17 cellular contexts compared by ENCODE assay signal in genomic region chr14:90140956-90141316, GRCh38.
DNase-seq lines count a peak whose midpoint lies in the region; ATAC-seq, FAIRE-seq and TF ChIP-seq lines count a peak whose summit lies in the region.
"Had no signal": no experiment of that assay in that cellular context is flagged by ENCODE, and none has a peak within 500 bp of the region (broad histone marks: within the 10 kb centered on the region; RNA-seq: fewer than 3 reads in every experiment).

No MANE protein-coding gene starts in this region.

- ATAC-seq in PC-3 = peak; percentile 89
- ATAC-seq in GM21526 (IDR thresholded peaks at IDR 0.05; ENCODE audit: low FRiP score, unreplicated experiment) = no peak
- no peak for ATAC-seq in heart left ventricle
- ATAC-seq: activated T-cell treated with anti-CD3 and anti-CD28 coated beads, Interleukin-2, amount 50 U/mL, for 4 hours; body of pancreas; effector memory CD8-positive, alpha-beta T cell; gastroesophageal sphincter; left lobe of liver had no signal

- peak overlapping the region; percentile 87 for H3K27ac ChIP-seq in PC-3 (ENCODE audit: low read length)
- H3K27ac ChIP-seq in endothelial cell of umbilical vein (ENCODE audit: insufficient read depth, low read depth, low read length) = peak overlapping the region; percentile 93
- H3K27ac ChIP-seq in heart left ventricle = no peak overlapping the region
- H3K27ac ChIP-seq: body of pancreas, gastroesophageal sphincter had no signal

- H3K4me3 ChIP-seq in PC-3 (ENCODE audit: low read length) = no peak overlapping the region
- H3K4me3 ChIP-seq in endothelial cell of umbilical vein (replicated peaks in 1 of 3; ENCODE audit: insufficient read depth in 1 of 3, low read depth in 1 of 3, low read length in 3 of 3) = no peak overlapping the region
- no peak overlapping the region for H3K4me3 ChIP-seq in heart left ventricle
- H3K4me3 ChIP-seq: body of pancreas, gastroesophageal sphincter had no signal

- CTCF ChIA-PET in PC-3 (lab: Charles Lee) = no interaction called here
- CTCF ChIA-PET in endothelial cell of umbilical vein (lab: Charles Lee) = interaction anchor here (0.8 to 1.2 kb wide), 3 partner anchors 42 to 1114 kb away, joined by 3 read pairs; no protein-coding TSS in a partner anchor

- BruUV-seq in PC-3 (replicated peaks; lab: Mats Ljungman, UMichigan) (no TSS peak), endothelial cell of umbilical vein (replicated peaks; lab: Mats Ljungman, UMichigan) (no TSS peak)

- H3K9me3 ChIP-seq in PC-3 (ENCODE audit: low read length) (no peaks in the 10 kb centered on the region), endothelial cell of umbilical vein (replicated peaks; ENCODE audit: control insufficient read depth, insufficient read depth, low read length) (no peaks in the 10 kb centered on the region), heart left ventricle (no peaks in the 10 kb centered on the region)
- H3K9me3 ChIP-seq: body of pancreas, gastroesophageal sphincter had no signal

- intact Hi-C loops in PC-3 (cut with micrococcal nuclease) = no loop called here
- intact Hi-C loops in endothelial cell of umbilical vein (cut with micrococcal nuclease) = loop anchor here (1.0 to 5.0 kb wide), 3 partner anchors 78 to 184 kb away; partner anchors contain the start of genes PSMC1 and TDP1
- intact Hi-C loops in heart left ventricle (cut with DNase I) = no loop called here

- dilution Hi-C loops in endothelial cell of umbilical vein (cut with MboI; ENCODE audit: extremely low pct_ligation_motif_present, low sequenced_read_pairs) = no loop called here

- 70 to 83% (median 72%) methylated on average over 5 of the region's 5 CpGs for WGBS in heart left ventricle, 4 donors

- H4K20me1 ChIP-seq in PC-3 (ENCODE audit: low read length) (no peaks in the 10 kb centered on the region), endothelial cell of umbilical vein (replicated peaks; ENCODE audit: control insufficient read depth, extremely low read depth, insufficient read depth, low read length) (no peaks in the 10 kb centered on the region)

- H3F3A ChIP-seq in PC-3 (ENCODE audit: low read length, unreplicated experiment) = no peaks in the 10 kb centered on the region

- no peaks in the 10 kb centered on the region for H3K79me2 ChIP-seq in PC-3 (ENCODE audit: low read length)
- no peaks in the 10 kb centered on the region for H3K79me2 ChIP-seq in endothelial cell of umbilical vein (ENCODE audit: control insufficient read depth, insufficient read depth, low read length)

- H3K4me1 ChIP-seq in PC-3 (ENCODE audit: insufficient read depth, low read length) (peaks cover 29% of the 10 kb centered on the region), endothelial cell of umbilical vein (ENCODE audit: control insufficient read depth, extremely low read depth, insufficient read depth, low read length) (peaks cover 34% of the 10 kb centered on the region), heart left ventricle (no peaks in the 10 kb centered on the region)
- H3K4me1 ChIP-seq: body of pancreas, gastroesophageal sphincter had no signal

- H3K36me3 ChIP-seq in PC-3 (ENCODE audit: low read depth, low read length) (no peaks in the 10 kb centered on the region), endothelial cell of umbilical vein (ENCODE audit: control insufficient read depth in 2 of 2, extremely low read depth in 1 of 2, insufficient read depth in 2 of 2, low read length in 2 of 2) (no peaks in the 10 kb centered on the region), heart left ventricle (no peaks in the 10 kb centered on the region)
- H3K36me3 ChIP-seq: gastroesophageal sphincter had no signal

- TF ChIP-seq POLR2A in endothelial cell of umbilical vein (IDR thresholded peaks at IDR 0.05; ENCODE audit: low read depth, low read length) = no peak
- no peak for TF ChIP-seq POLR2A in heart left ventricle (IDR thresholded peaks at IDR 0.05)

- TF ChIP-seq CTCF in PC-3 (conservative IDR thresholded peaks at IDR 0.05; ENCODE audit: low read depth, low read length) (no peak), endothelial cell of umbilical vein (IDR thresholded peaks at IDR 0.05; ENCODE audit: extremely low read depth in 1 of 2, insufficient read depth in 1 of 2, low read depth in 1 of 2, low read length in 2 of 2) (no peak), heart left ventricle (IDR thresholded peaks at IDR 0.05) (no peak)

- no peaks in the 10 kb centered on the region for H3K9me1 ChIP-seq in endothelial cell of umbilical vein (replicated peaks; ENCODE audit: control insufficient read depth, extremely low read depth, insufficient read depth, low read length)

- H3K4me2 ChIP-seq in PC-3 (ENCODE audit: low read length) = peak overlapping the region; percentile 69
- peak overlapping the region; percentile 71 for H3K4me2 ChIP-seq in endothelial cell of umbilical vein (ENCODE audit: insufficient read depth, low read length)

- no peaks in the 10 kb centered on the region for H3K9me2 ChIP-seq in PC-3 (replicated peaks; ENCODE audit: low read length)

- H2AFZ ChIP-seq in PC-3 (ENCODE audit: low read length) (peak overlapping the region; percentile 35; the same call in 1 of the 2 replicates), endothelial cell of umbilical vein (ENCODE audit: low read depth, low read length) (peak overlapping the region; percentile 46)

- peak; percentile 98 for FAIRE-seq in endothelial cell of umbilical vein (lab: Jason Lieb, UNC)
- FAIRE-seq: A204.1 had no signal

- DNase-seq in NCI-H1436 (lab: John Stamatoyannopoulos, UW) (peak; percentile 22), NCI-H1436 treated with DMSO at 0.1 percent for 48 hours (lab: John Stamatoyannopoulos, UW) (no peak), PC-3 (peak; percentile 81), endothelial cell of umbilical vein (ENCODE audit: low read depth, low spot score) (peak; percentile 61), renal cortical epithelial cell (ENCODE audit: low read depth) (peak; percentile 18), heart left ventricle (no peak)
- DNase-seq in stimulated activated CD4-positive, alpha-beta T cell treated with anti-CD3 and anti-CD28 coated beads, Interleukin-2, amount 100 ng/mL, for 24 hours = no peak
- DNase-seq: activated CD4-positive, alpha-beta T cell treated with anti-CD3 and anti-CD28 coated beads for 4 hours; activated T-cell treated with anti-CD3 and anti-CD28 coated beads, Interleukin-2, amount 50 U/mL, for 4 hours; body of pancreas; effector memory CD8-positive, alpha-beta T cell; NCI-H2107; stimulated activated CD4-positive, alpha-beta T cell treated with anti-CD3 and anti-CD28 coated beads, Interleukin-12 subunit alpha, Interleukin-12 subunit beta, amount 100 ng/mL, for 4 hours had no signal

- POLR2A ChIA-PET in PC-3 (lab: Charles Lee; ENCODE audit: unreplicated experiment) (interaction anchor here (0.6 kb wide), 1 partner anchor 255 kb away, joined by 3 read pairs; no protein-coding TSS in a partner anchor), endothelial cell of umbilical vein (lab: Charles Lee) (no interaction called here)

- H3K9ac ChIP-seq in PC-3 (ENCODE audit: low read length) (peak overlapping the region; percentile 66), endothelial cell of umbilical vein (replicated peaks; ENCODE audit: extremely low read depth, insufficient read depth, low read length) (peak overlapping the region; percentile 55)

- H3K27me3 ChIP-seq in PC-3 (ENCODE audit: low read length) (no peaks in the 10 kb centered on the region), endothelial cell of umbilical vein (ENCODE audit: control insufficient read depth in 2 of 2, insufficient read depth in 2 of 2, low read length in 2 of 2) (peaks cover 2 to 5% of the 10 kb centered on the region in 2 experiments), heart left ventricle (peaks cover 0 to 6% (median 0%) of the 10 kb centered on the region in 9 donors)
- H3K27me3 ChIP-seq: body of pancreas had no signal

TF ChIP-seq in endothelial cell of umbilical vein, 7 proteins besides CTCF, POLR2A, EP300 and RAD21:
- peak; percentile 55 for TF ChIP-seq POLR2AphosphoS5 (IDR thresholded peaks at IDR 0.05; ENCODE audit: insufficient read depth, low read depth, low read length)
- no peak for TF ChIP-seq MAX (IDR thresholded peaks at IDR 0.05; ENCODE audit: insufficient read depth, insufficient read length)
- TF ChIP-seq JUN (IDR thresholded peaks at IDR 0.05; ENCODE audit: borderline replicate concordance, insufficient read depth, insufficient read length, low read depth) = peak; percentile 65
- TF ChIP-seq FOS (IDR thresholded peaks at IDR 0.05; ENCODE audit: borderline replicate concordance, insufficient read depth, low read length) = peak; percentile 71
- TF ChIP-seq MYC (IDR thresholded peaks at IDR 0.05; ENCODE audit: low read depth, low read length) = no peak
- peak; percentile 6 for TF ChIP-seq GATA2 (IDR thresholded peaks at IDR 0.05; ENCODE audit: insufficient read depth, insufficient read length, low read depth, low read length)
- no peak for TF ChIP-seq EZH2 (IDR thresholded peaks at IDR 0.05; ENCODE audit: borderline replicate concordance, low read depth, low read length, severe bottlenecking)

Comparison
In these comparisons a context has a peak if more than half of its experiments do, and no peak if none do; other contexts are left out.
1. DNase-seq: peak in NCI-H1436 (single experiment), PC-3 (single experiment), endothelial cell of umbilical vein (single experiment) and renal cortical epithelial cell (single experiment); none in NCI-H1436 treated with DMSO at 0.1 percent for 48 hours (single experiment), stimulated activated CD4-positive, alpha-beta T cell treated with anti-CD3 and anti-CD28 coated beads, Interleukin-2, amount 100 ng/mL, for 24 hours (0 of 2) and heart left ventricle (0 of 5).
2. H3K27ac ChIP-seq: peak in PC-3 (single experiment) and endothelial cell of umbilical vein (single experiment); none in heart left ventricle (0 of 12).